8 cellular contexts compared by ENCODE assay signal in the genomic region with DNA sequence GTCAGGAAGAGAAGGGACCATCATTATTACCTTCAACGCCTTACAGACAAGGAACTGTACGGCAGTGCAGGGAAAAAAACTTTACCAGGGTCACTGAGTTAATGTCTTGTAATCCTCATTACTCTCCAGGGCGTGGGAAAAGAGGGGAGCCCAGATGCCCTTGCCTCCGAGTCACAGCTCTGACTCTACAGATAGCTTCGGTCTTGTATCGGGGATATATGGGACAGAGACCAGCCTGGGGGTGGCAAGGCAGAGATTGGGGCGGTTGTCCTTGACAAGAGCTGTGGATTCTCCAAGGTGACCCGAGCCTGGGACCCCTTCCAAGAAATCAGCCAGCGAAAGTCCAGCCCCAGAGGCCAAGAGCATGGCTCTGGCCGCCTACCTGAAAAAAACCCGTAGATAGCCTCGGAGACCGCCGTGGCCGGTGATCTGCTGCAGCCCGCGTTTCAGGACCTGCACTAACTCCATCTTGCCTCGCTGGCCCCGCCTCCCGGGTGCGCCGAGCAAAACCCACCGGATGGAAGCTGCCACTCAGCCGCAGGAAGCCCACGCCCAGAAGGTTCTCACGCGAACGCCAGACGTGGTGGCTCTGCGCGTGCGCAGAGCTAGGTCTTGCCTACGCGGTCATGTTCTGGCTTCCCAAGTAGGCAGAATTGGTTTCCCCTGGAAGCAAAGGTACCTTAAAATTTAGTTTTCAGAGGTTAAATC. TPM values are rescaled to one million over a fixed set of nuclear protein-coding genes. Genes with fewer than 3 reads are reported as not detected.
DNase-seq lines count a peak whose midpoint lies in the region; ATAC-seq, FAIRE-seq and TF ChIP-seq lines count a peak whose summit lies in the region.

A gene (minus strand): TSS at position 485 of the 708 bp plus-strand sequence. CDS start 17 bp downstream, at position 468.

- H3K36me3 ChIP-seq in A673 (ENCODE audit: insufficient read depth, low read length, poor library complexity, severe bottlenecking): peaks cover 6% of the 10 kb centered on the region
- H3K36me3 ChIP-seq in breast epithelium: no peaks in the 10 kb centered on the region
- H3K36me3 ChIP-seq in small intestine (ENCODE audit: control insufficient read depth in 2 of 2, insufficient read depth in 2 of 2, low read length in 2 of 2): peaks cover 2 to 3% of the 10 kb centered on the region in 2 donors

- TF ChIP-seq CTCF in A673 (conservative IDR thresholded peaks at IDR 0.05; ENCODE audit: low read depth, low read length) (no peak), VCaP (conservative IDR thresholded peaks at IDR 0.05) (no peak), breast epithelium (IDR thresholded peaks at IDR 0.05) (no peak)

- POLR2A ChIA-PET in A673 (lab: Charles Lee; ENCODE audit: low non-redundant PET): interaction anchor here (0.6 kb wide), 3 partner anchors 24 to 791 kb away, joined by 3 to 31 read pairs (median 21); no protein-coding TSS in a partner anchor

- H3K4me3 ChIP-seq in A673 (ENCODE audit: low read depth, low read length, poor library complexity, severe bottlenecking) (peak within 1 kb of the TSS; percentile 71), breast epithelium (peak within 1 kb of the TSS; percentile 79 to 96 (median 87)), small intestine (ENCODE audit: low read depth in 1 of 2, low read length in 2 of 2) (peak within 1 kb of the TSS; percentile 45 to 70)

- no peak for TF ChIP-seq POLR2A in breast epithelium (IDR thresholded peaks at IDR 0.05)

- intact Hi-C loops in A673 (cut with micrococcal nuclease; ENCODE audit: unreplicated experiment) (no loop called here), breast epithelium (cut with DNase I; ENCODE audit: low total_unique reads) (no loop called here)

- peak; percentile 98 for DNase-seq in A673 (ENCODE audit: low spot score)
- peak; percentile 97 for DNase-seq in NCI-H2196 (lab: John Stamatoyannopoulos, UW; ENCODE audit: unreplicated experiment)
- peak; percentile 90 to 93 for DNase-seq in breast epithelium (ENCODE audit: low spot score in 2 of 2)
- DNase-seq in iPS-NIHi11 (ENCODE audit: low spot score): peak; percentile 95
- DNase-seq in small intestine: peak; percentile 97

- H3K27ac ChIP-seq in A673 (ENCODE audit: low read depth, low read length, poor library complexity, severe bottlenecking) (peak within 1 kb of the TSS; percentile 84), VCaP (peak within 1 kb of the TSS; percentile 86), breast epithelium (peak within 1 kb of the TSS; percentile 81 to 84), small intestine (ENCODE audit: low read depth in 1 of 2, low read length in 1 of 2) (peak within 1 kb of the TSS; percentile 57 to 83)

- H3K27me3 ChIP-seq in A673 (replicated peaks; ENCODE audit: insufficient read depth, low read depth, low read length, poor library complexity): no peaks in the 10 kb centered on the region
- H3K27me3 ChIP-seq in breast epithelium: no peaks in the 10 kb centered on the region
- no peaks in the 10 kb centered on the region for H3K27me3 ChIP-seq in small intestine (ENCODE audit: control insufficient read depth in 2 of 2, insufficient read depth in 2 of 2, low read length in 2 of 2)

- no peak for FAIRE-seq in small intestine (lab: Jason Lieb, UNC)

- H3K9me3 ChIP-seq in A673 (ENCODE audit: low read depth, low read length, poor library complexity, severe bottlenecking) (peaks cover 3% of the 10 kb centered on the region), breast epithelium (peaks cover under 1 to 5% of the 10 kb centered on the region in 2 donors), small intestine (ENCODE audit: control insufficient read depth, low read depth) (no peaks in the 10 kb centered on the region)

- WGBS in small intestine, 3 donors: 0 to 1% (median 0%) methylated on average over 28 to 34 of the region's 34 CpGs

- CTCF ChIA-PET in A673 (lab: Charles Lee): no interaction called here

- BruUV-seq in A673 (replicated peaks; lab: Mats Ljungman, UMichigan): no TSS peak

- H3K4me1 ChIP-seq in A673 (ENCODE audit: insufficient read depth, low read length, poor library complexity, severe bottlenecking) (peaks cover 4% of the 10 kb centered on the region), breast epithelium (no peaks in the 10 kb centered on the region), small intestine (ENCODE audit: control insufficient read depth in 2 of 2, insufficient read depth in 1 of 2, low read depth in 1 of 2, low read length in 1 of 2) (no peaks in the 10 kb centered on the region)

- ATAC-seq in GM18868 (IDR thresholded peaks at IDR 0.05; ENCODE audit: unreplicated experiment) (peak; percentile 100), HG03108 (IDR thresholded peaks at IDR 0.05; ENCODE audit: unreplicated experiment) (peak; percentile 99)

RNA-seq across cellular contexts. Expression of the gene that starts here (rescaled TPM):
- total RNA-seq in A673 (2021): 143 and 157 TPM in 2 replicates
- total RNA-seq in breast epithelium: 100 to 1,000 TPM in 1 of 3 donors, 10 to 100 TPM in 2; 72.4 to 104 (median 75.1) TPM
- 100 to 1,000 TPM; 164 to 215 (median 200) TPM for polyA plus RNA-seq in small intestine

Comparison
In these comparisons a context has a peak if more than half of its experiments do, and no peak if none do; other contexts are left out.
1. Peak in every context shown above with its lines: DNase-seq, ATAC-seq, H3K4me3 ChIP-seq and H3K27ac ChIP-seq.